In genomic region chr16:68091604-68092261, GRCh38 we compare ENCODE assay signal across 8 cellular contexts. TPM values are rescaled to one million over a fixed set of nuclear protein-coding genes. Genes with fewer than 3 reads are reported as not detected.
DNase-seq lines count a peak whose midpoint lies in the region; ATAC-seq and TF ChIP-seq lines count a peak whose summit lies in the region.

No MANE protein-coding gene starts in this region.

- H3K4me2 ChIP-seq in fibroblast of lung (ENCODE audit: extremely low read depth, insufficient read depth, low read length): no peak overlapping the region

- peaks cover 3% of the 10 kb centered on the region for H3K36me3 Mint-ChIP-seq in activated naive CD4-positive, alpha-beta T cell treated with anti-CD3 and anti-CD28 coated beads, Interleukin-2, amount 50 U/mL, for 24 hours
- H3K36me3 Mint-ChIP-seq in type B pancreatic cell: no peaks in the 10 kb centered on the region

- H3K9ac ChIP-seq in fibroblast of lung (ENCODE audit: insufficient read depth, low read length): no peak overlapping the region

- H3K4me1 Mint-ChIP-seq in activated naive CD4-positive, alpha-beta T cell treated with anti-CD3 and anti-CD28 coated beads, Interleukin-2, amount 50 U/mL, for 24 hours: peaks cover 87% of the 10 kb centered on the region
- H3K4me1 Mint-ChIP-seq in type B pancreatic cell (ENCODE audit: unreplicated experiment): peaks cover 43% of the 10 kb centered on the region

- H3K9me3 ChIP-seq in fibroblast of lung (ENCODE audit: control insufficient read depth, insufficient read depth, low read depth, low read length): no peaks in the 10 kb centered on the region

- no peak for ATAC-seq in HG02759 (IDR thresholded peaks at IDR 0.05; ENCODE audit: unreplicated experiment)

- H3K9me3 Mint-ChIP-seq in activated naive CD4-positive, alpha-beta T cell treated with anti-CD3 and anti-CD28 coated beads, Interleukin-2, amount 50 U/mL, for 24 hours: no peaks in the 10 kb centered on the region
- no peaks in the 10 kb centered on the region for H3K9me3 Mint-ChIP-seq in type B pancreatic cell

- H3K27ac ChIP-seq in fibroblast of lung (ENCODE audit: insufficient read depth, low read length): no peak overlapping the region

- no peaks in the 10 kb centered on the region for H3K27me3 ChIP-seq in fibroblast of lung (ENCODE audit: control insufficient read depth, insufficient read depth, low read length)

- TF ChIP-seq CTCF in fibroblast of lung (conservative IDR thresholded peaks at IDR 0.05 in 1 of 2, IDR thresholded peaks at IDR 0.05 in 1 of 2; ENCODE audit: low read depth in 1 of 2, low read length in 2 of 2): no peak
- TF ChIP-seq CTCF in type B pancreatic cell (conservative IDR thresholded peaks at IDR 0.05): no peak

- no peaks in the 10 kb centered on the region for H3K27me3 Mint-ChIP-seq in activated naive CD4-positive, alpha-beta T cell treated with anti-CD3 and anti-CD28 coated beads, Interleukin-2, amount 50 U/mL, for 24 hours
- H3K27me3 Mint-ChIP-seq in type B pancreatic cell: no peaks in the 10 kb centered on the region

- H3K4me3 ChIP-seq in fibroblast of lung (replicated peaks in 1 of 4; ENCODE audit: control extremely low read depth in 1 of 4, insufficient read depth in 1 of 4, low read depth in 3 of 4, low read length in 4 of 4): no peak overlapping the region

- H3K36me3 ChIP-seq in fibroblast of lung (ENCODE audit: control insufficient read depth, insufficient read depth, low read length): no peaks in the 10 kb centered on the region

- peak overlapping the region; percentile 61 for H3K4me3 Mint-ChIP-seq in activated naive CD4-positive, alpha-beta T cell treated with anti-CD3 and anti-CD28 coated beads, Interleukin-2, amount 50 U/mL, for 24 hours
- no peak overlapping the region for H3K4me3 Mint-ChIP-seq in type B pancreatic cell

- H4K20me1 ChIP-seq in fibroblast of lung (ENCODE audit: control insufficient read depth, extremely low read depth, insufficient read depth, low read length): peaks cover 1% of the 10 kb centered on the region

- peak overlapping the region; percentile 95 for H3K27ac Mint-ChIP-seq in activated naive CD4-positive, alpha-beta T cell treated with anti-CD3 and anti-CD28 coated beads, Interleukin-2, amount 50 U/mL, for 24 hours
- peak overlapping the region; percentile 30 for H3K27ac Mint-ChIP-seq in type B pancreatic cell

- no peak overlapping the region for H2AFZ ChIP-seq in fibroblast of lung (ENCODE audit: low read length)

- peaks cover 78% of the 10 kb centered on the region for H3K79me2 ChIP-seq in fibroblast of lung (ENCODE audit: control insufficient read depth, insufficient read depth, low read length)

- no peak for DNase-seq in activated naive CD4-positive, alpha-beta T cell (lab: John Stamatoyannopoulos, UW)
- DNase-seq in NCI-H748 (lab: John Stamatoyannopoulos, UW; ENCODE audit: unreplicated experiment) (peak; percentile 69), fibroblast of lung (ENCODE audit: low read depth in 2 of 2) (peak; percentile 70), type B pancreatic cell (ENCODE audit: extremely low spot score, unreplicated experiment) (no peak), Kasumi-1 (lab: John Stamatoyannopoulos, UW) (no peak), SKM-1 treated with dmso at 0.1 percent for 144 hours (lab: John Stamatoyannopoulos, UW; ENCODE audit: unreplicated experiment) (no peak)

- H3K4me1 ChIP-seq in fibroblast of lung (ENCODE audit: control insufficient read depth, extremely low read depth, insufficient read depth, low read length): no peaks in the 10 kb centered on the region

RNA-seq across cellular contexts. Expression of gene NFATC3, which starts 6.6 kb away (rescaled TPM):
- 10.6 and 11.0 TPM in 2 replicates for total RNA-seq in fibroblast of lung
- polyA plus RNA-seq in fibroblast of lung: 9.6 and 10.1 TPM in 2 replicates
- 7.0 and 7.3 TPM in 2 replicates for polyA plus RNA-seq in fibroblast of lung (2012)
- 19.1 and 20.7 TPM in 2 replicates for polyA minus RNA-seq in fibroblast of lung (ENCODE audit: low replicate concordance)
- 37.5 and 55.5 TPM in 2 replicates for total RNA-seq in type B pancreatic cell (ENCODE audit: low replicate concordance)

Comparison
In these comparisons a context has a peak if more than half of its experiments do, and no peak if none do; other contexts are left out.
1. DNase-seq: peak in NCI-H748 (single experiment) and fibroblast of lung (2 of 2); none in activated naive CD4-positive, alpha-beta T cell (0 of 4), type B pancreatic cell (single experiment), Kasumi-1 (0 of 2) and SKM-1 treated with dmso at 0.1 percent for 144 hours (single experiment).